ENCODE assay signal across 10 cellular contexts in genomic region chr7:139774376-139774775, GRCh38. TPM values are rescaled to one million over a fixed set of nuclear protein-coding genes. Genes with fewer than 3 reads are reported as not detected.
DNase-seq lines count a peak whose midpoint lies in the region; ATAC-seq and TF ChIP-seq lines count a peak whose summit lies in the region.
"Had no signal": no experiment of that assay in that cellular context is flagged by ENCODE, and none has a peak within 500 bp of the region (broad histone marks: within the 10 kb centered on the region; RNA-seq: fewer than 3 reads in every experiment).

No MANE protein-coding gene starts in this region.

- peak overlapping the region; percentile 97 for H3K4me3 ChIP-seq in endodermal cell (ENCODE audit: low read length)
- peak overlapping the region; percentile 40 for H3K4me3 ChIP-seq in osteoblast (ENCODE audit: insufficient read depth, low read length)
- H3K4me3 ChIP-seq in CD8-positive, alpha-beta T cell (ENCODE audit: low read depth, low read length) = no peak overlapping the region

- peaks cover 15% of the 10 kb centered on the region for H3K36me3 Mint-ChIP-seq in endodermal cell (ENCODE audit: low read depth)
- H3K36me3 Mint-ChIP-seq in CD8-positive, alpha-beta T cell = peaks cover 21% of the 10 kb centered on the region

- no peak overlapping the region for H3K27ac Mint-ChIP-seq in endodermal cell
- H3K27ac Mint-ChIP-seq in CD8-positive, alpha-beta T cell = no peak overlapping the region

- no peaks in the 10 kb centered on the region for H3K9me3 Mint-ChIP-seq in endodermal cell
- H3K9me3 Mint-ChIP-seq in CD8-positive, alpha-beta T cell = no peaks in the 10 kb centered on the region

- POLR2A ChIA-PET in CD8-positive, alpha-beta T cell (lab: Charles Lee) = no interaction called here

- H3K27me3 ChIP-seq in endodermal cell (ENCODE audit: control insufficient read depth, insufficient read depth, low read length, poor library complexity, severe bottlenecking) = peaks cover 6% of the 10 kb centered on the region
- no peaks in the 10 kb centered on the region for H3K27me3 ChIP-seq in osteoblast (ENCODE audit: insufficient read depth, low read length)
- no peaks in the 10 kb centered on the region for H3K27me3 ChIP-seq in CD8-positive, alpha-beta T cell (ENCODE audit: insufficient read depth, low read length)

- peaks cover 25% of the 10 kb centered on the region for H4K20me1 ChIP-seq in osteoblast (ENCODE audit: insufficient read depth, low read length)

- peak; percentile 94 for DNase-seq in EH (ENCODE audit: low read depth)
- peak; percentile 69 for DNase-seq in RKO (ENCODE audit: low spot score)
- no peak for DNase-seq in endodermal cell
- DNase-seq in osteoblast (ENCODE audit: insufficient read length, low spot score, missing footprints) = peak; percentile 96
- no peak for DNase-seq in CD8-positive, alpha-beta T cell
- DNase-seq: posterior cingulate gyrus; stimulated activated naive CD4-positive, alpha-beta T cell had no signal

- WGBS in endodermal cell (ENCODE audit: insufficient coverage in 1 of 2, insufficient read length in 1 of 2), 2 experiments = 100% methylated on average over 1 of the region's 1 CpG; no CpG with 5 or more reads in 1 of the 2 experiments

- peaks cover 39% of the 10 kb centered on the region for H3K4me1 Mint-ChIP-seq in endodermal cell
- H3K4me1 Mint-ChIP-seq in CD8-positive, alpha-beta T cell (ENCODE audit: low read depth) = peaks cover 74% of the 10 kb centered on the region

- H3K27ac ChIP-seq in endodermal cell (ENCODE audit: low read depth, low read length) = no peak overlapping the region
- H3K27ac ChIP-seq in osteoblast (ENCODE audit: low read depth, low read length) = peak overlapping the region; percentile 98
- H3K27ac ChIP-seq in CD8-positive, alpha-beta T cell (ENCODE audit: low read depth, low read length) = no peak overlapping the region

- intact Hi-C loops in CD8-positive, alpha-beta T cell (cut with DNase I, micrococcal nuclease) = loop anchor here (10.0 kb wide), 2 partner anchors 530 to 900 kb away; partner anchors contain the start of gene ADCK2 (in 1 of the 2)

- CTCF ChIA-PET in CD8-positive, alpha-beta T cell (lab: Charles Lee) = interaction anchor here (1.0 kb wide), 1 partner anchor 9 kb away, joined by 3 read pairs; no protein-coding TSS in a partner anchor

- no peak overlapping the region for H2AFZ ChIP-seq in osteoblast (ENCODE audit: low read length)

- no peak for ATAC-seq in GM21723 (IDR thresholded peaks at IDR 0.05; ENCODE audit: unreplicated experiment)
- no peak for ATAC-seq in HG02938 (IDR thresholded peaks at IDR 0.05; ENCODE audit: unreplicated experiment)
- no peak for ATAC-seq in CD8-positive, alpha-beta T cell
- no peak for ATAC-seq in GM21576 (IDR thresholded peaks at IDR 0.05; ENCODE audit: unreplicated experiment)

- peaks cover 12% of the 10 kb centered on the region for H3K27me3 Mint-ChIP-seq in endodermal cell (ENCODE audit: insufficient read depth)
- no peaks in the 10 kb centered on the region for H3K27me3 Mint-ChIP-seq in CD8-positive, alpha-beta T cell (ENCODE audit: low read depth)

- TF ChIP-seq CTCF in endodermal cell (conservative IDR thresholded peaks at IDR 0.05) = no peak
- no peak for TF ChIP-seq CTCF in osteoblast (IDR thresholded peaks at IDR 0.05; ENCODE audit: extremely low read depth, low read depth, low read length)
- no peak for TF ChIP-seq CTCF in CD8-positive, alpha-beta T cell (IDR thresholded peaks at IDR 0.05)

- H3K4me1 ChIP-seq in endodermal cell (ENCODE audit: control insufficient read depth, insufficient read depth, low read length) (peaks cover 5% of the 10 kb centered on the region), osteoblast (ENCODE audit: insufficient read depth, low read length) (peaks cover 52% of the 10 kb centered on the region)
- peaks cover 46% of the 10 kb centered on the region for H3K4me1 ChIP-seq in CD8-positive, alpha-beta T cell (ENCODE audit: insufficient read depth, low read length)

- H3K4me3 Mint-ChIP-seq in endodermal cell = no peak overlapping the region
- H3K4me3 Mint-ChIP-seq in CD8-positive, alpha-beta T cell = no peak overlapping the region

- no peaks in the 10 kb centered on the region for H3K9me3 ChIP-seq in endodermal cell (ENCODE audit: control insufficient read depth, low read length)
- H3K9me3 ChIP-seq in osteoblast (ENCODE audit: low read depth, low read length) = no peaks in the 10 kb centered on the region
- no peaks in the 10 kb centered on the region for H3K9me3 ChIP-seq in CD8-positive, alpha-beta T cell (ENCODE audit: low read length)

- H3K36me3 ChIP-seq in endodermal cell (ENCODE audit: control insufficient read depth, insufficient read depth, low read length) (peaks cover 41% of the 10 kb centered on the region), osteoblast (ENCODE audit: insufficient read depth, low read length) (peaks cover 16% of the 10 kb centered on the region)
- H3K36me3 ChIP-seq in CD8-positive, alpha-beta T cell (ENCODE audit: insufficient read depth, low read length) = no peaks in the 10 kb centered on the region

- H3K9ac ChIP-seq in endodermal cell (ENCODE audit: extremely low read depth, low read length, poor library complexity, severe bottlenecking) = no peak overlapping the region

- H3K4me2 ChIP-seq in osteoblast (ENCODE audit: insufficient read depth, low read length) = peak overlapping the region; percentile 90

- peaks cover 80% of the 10 kb centered on the region for H3K79me2 ChIP-seq in osteoblast (ENCODE audit: insufficient read depth, low read length)

RNA-seq across cellular contexts. Expression of gene HIPK2, which starts 3.4 kb away (rescaled TPM):
- 100 to 1,000 TPM in 1 of 2 donors, 10 to 100 TPM in 1; 95.1 to 125 TPM for total RNA-seq in endodermal cell
- 32.0 TPM for polyA plus RNA-seq in endodermal cell (2013, experiment 1 of 2)
- 35.9 TPM for polyA plus RNA-seq in endodermal cell (2013, experiment 2 of 2)
- 12.7 and 13.3 TPM in 2 replicates for total RNA-seq in osteoblast
- total RNA-seq in CD8-positive, alpha-beta T cell = 10 to 100 TPM; 19.8 to 21.3 TPM

RNA-seq across cellular contexts. Expression of gene TBXAS1, which starts 54.7 kb away (rescaled TPM):
- 10 to 100 TPM in 1 of 2 donors, 1 to 10 TPM in 1; 7.6 to 13.5 TPM for total RNA-seq in endodermal cell
- polyA plus RNA-seq in endodermal cell (2013, experiment 1 of 2) = 2.6 TPM
- 2.7 TPM for polyA plus RNA-seq in endodermal cell (2013, experiment 2 of 2)
- total RNA-seq in osteoblast = 0.59 and 0.72 TPM in 2 replicates
- total RNA-seq in CD8-positive, alpha-beta T cell = under 1 TPM; 0.43 to 0.97 TPM

Comparison
In these comparisons a context has a peak if more than half of its experiments do, and no peak if none do; other contexts are left out.
1. DNase-seq: peak in EH (single experiment), RKO (single experiment) and osteoblast (single experiment); none in endodermal cell (single experiment) and CD8-positive, alpha-beta T cell (0 of 7).